1 cellular context compared by ENCODE assay signal in the genomic region with DNA sequence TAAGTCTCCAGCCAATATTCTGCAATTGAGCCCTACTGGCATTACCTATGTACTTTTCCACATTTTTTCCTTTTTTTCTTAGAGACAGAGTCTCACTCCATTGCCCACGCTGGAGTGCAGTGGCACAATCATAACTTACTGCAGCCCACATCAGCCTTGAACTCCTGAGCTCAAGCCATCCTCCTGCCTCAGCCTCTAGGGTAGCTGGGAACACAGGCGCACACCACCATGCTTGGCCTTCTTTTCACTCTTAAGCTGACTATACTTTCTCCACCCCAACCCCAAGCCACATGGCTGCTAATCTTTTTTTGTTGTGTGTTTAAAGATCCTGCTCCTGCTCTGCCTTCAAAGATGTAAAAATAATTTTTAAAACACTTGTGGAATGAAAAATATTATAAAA.
TF ChIP-seq lines count a peak whose summit lies in the region.

No MANE protein-coding gene starts in this region.

TF ChIP-seq in IMR-90, 13 proteins besides CTCF, POLR2A, EP300 and RAD21:
- TF ChIP-seq MAFK (IDR thresholded peaks at IDR 0.05; ENCODE audit: low read depth, low read length), result no peak
- no peak for TF ChIP-seq BHLHE40 (IDR thresholded peaks at IDR 0.05; ENCODE audit: low read depth, low read length)
- TF ChIP-seq RCOR1 (IDR thresholded peaks at IDR 0.05; ENCODE audit: insufficient replicate concordance, low read length), result no peak
- TF ChIP-seq, protein P1, sequence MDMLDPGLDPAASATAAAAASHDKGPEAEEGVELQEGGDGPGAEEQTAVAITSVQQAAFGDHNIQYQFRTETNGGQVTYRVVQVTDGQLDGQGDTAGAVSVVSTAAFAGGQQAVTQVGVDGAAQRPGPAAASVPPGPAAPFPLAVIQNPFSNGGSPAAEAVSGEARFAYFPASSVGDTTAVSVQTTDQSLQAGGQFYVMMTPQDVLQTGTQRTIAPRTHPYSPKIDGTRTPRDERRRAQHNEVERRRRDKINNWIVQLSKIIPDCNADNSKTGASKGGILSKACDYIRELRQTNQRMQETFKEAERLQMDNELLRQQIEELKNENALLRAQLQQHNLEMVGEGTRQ (IDR thresholded peaks at IDR 0.05; ENCODE audit: low read depth, low read length), result no peak
- TF ChIP-seq MAZ (IDR thresholded peaks at IDR 0.05; ENCODE audit: borderline replicate concordance, low read depth, low read length), result no peak
- TF ChIP-seq RFX5 (IDR thresholded peaks at IDR 0.05; ENCODE audit: low read depth, low read length), result no peak
- TF ChIP-seq FOS (IDR thresholded peaks at IDR 0.05; ENCODE audit: low read depth, low read length), result no peak
- no peak for TF ChIP-seq CHD1 (IDR thresholded peaks at IDR 0.05; ENCODE audit: low read depth, low read length)
- no peak for TF ChIP-seq CEBPB (IDR thresholded peaks at IDR 0.05; ENCODE audit: low read depth, low read length)
- no peak for TF ChIP-seq MXI1 (IDR thresholded peaks at IDR 0.05; ENCODE audit: borderline replicate concordance, low read depth, low read length)
- TF ChIP-seq, protein P2, sequence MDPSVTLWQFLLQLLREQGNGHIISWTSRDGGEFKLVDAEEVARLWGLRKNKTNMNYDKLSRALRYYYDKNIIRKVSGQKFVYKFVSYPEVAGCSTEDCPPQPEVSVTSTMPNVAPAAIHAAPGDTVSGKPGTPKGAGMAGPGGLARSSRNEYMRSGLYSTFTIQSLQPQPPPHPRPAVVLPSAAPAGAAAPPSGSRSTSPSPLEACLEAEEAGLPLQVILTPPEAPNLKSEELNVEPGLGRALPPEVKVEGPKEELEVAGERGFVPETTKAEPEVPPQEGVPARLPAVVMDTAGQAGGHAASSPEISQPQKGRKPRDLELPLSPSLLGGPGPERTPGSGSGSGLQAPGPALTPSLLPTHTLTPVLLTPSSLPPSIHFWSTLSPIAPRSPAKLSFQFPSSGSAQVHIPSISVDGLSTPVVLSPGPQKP (IDR thresholded peaks at IDR 0.05; ENCODE audit: borderline replicate concordance, low read depth, low read length), result no peak
- no peak for TF ChIP-seq SMC3 (IDR thresholded peaks at IDR 0.05; ENCODE audit: low read depth, low read length)
- no peak for TF ChIP-seq NFE2L2 (IDR thresholded peaks at IDR 0.05; ENCODE audit: low read depth, low read length)
